14 cellular contexts compared by ENCODE assay signal in genomic region chr13:50026788-50027473, GRCh38. TPM values are rescaled to one million over a fixed set of nuclear protein-coding genes. Genes with fewer than 3 reads are reported as not detected.
A peak's percentile ranks its signal among the peaks of the same experiment; 100 is the strongest.
DNase-seq lines count a peak whose midpoint lies in the region; ATAC-seq lines count a peak whose summit lies in the region.
"Had no signal": no experiment of that assay in that cellular context is flagged by ENCODE, and none has a peak within 500 bp of the region (broad histone marks: within the 10 kb centered on the region; RNA-seq: fewer than 3 reads in every experiment).

No MANE protein-coding gene starts in this region.

- no peak overlapping the region for H3K4me3 Mint-ChIP-seq in central memory CD8-positive, alpha-beta T cell

- DNase-seq in central memory CD8-positive, alpha-beta T cell (ENCODE audit: low spot score in 2 of 2) = no peak
- DNase-seq in KBM-7 (no peak), SJCRH30 (no peak), medulla oblongata (ENCODE audit: extremely low spot score) (no peak), globus pallidus (ENCODE audit: low spot score) (no peak)
- DNase-seq: activated effector memory CD4-positive, alpha-beta T cell treated with anti-CD3 and anti-CD28 coated beads, Interleukin-2, amount 50 U/mL, for 16 hours; Calu3; effector CD8-positive, alpha-beta T cell; NCI-H2171 treated with DMSO at 0.1 percent for 48 hours had no signal

- H3K36me3 ChIP-seq in SJCRH30 = peaks cover 19% of the 10 kb centered on the region

- no peaks in the 10 kb centered on the region for H3K9me3 ChIP-seq in SJCRH30 (replicated peaks)

- ATAC-seq in GM18508 (IDR thresholded peaks at IDR 0.05; ENCODE audit: insufficient read depth, unreplicated experiment) (peak; percentile 95), GM21423 (IDR thresholded peaks at IDR 0.05; ENCODE audit: unreplicated experiment) (peak; percentile 99), HG03103 (IDR thresholded peaks at IDR 0.05; ENCODE audit: low read depth, unreplicated experiment) (peak; percentile 100)
- no peak for ATAC-seq in central memory CD8-positive, alpha-beta T cell (replicated peaks; ENCODE audit: extremely low read depth, poor library complexity, severe bottlenecking)

- H3K27ac Mint-ChIP-seq in central memory CD8-positive, alpha-beta T cell (ENCODE audit: low read depth) = peak overlapping the region; percentile 45
- H3K27ac Mint-ChIP-seq: progenitor cell of endocrine pancreas had no signal

- H3K4me1 Mint-ChIP-seq in central memory CD8-positive, alpha-beta T cell = no peaks in the 10 kb centered on the region

- in situ Hi-C loops in KBM-7 (cut with MboI; ENCODE audit: low pct_unique_long_range_greater_than_20kb, low sequenced_read_pairs) = no loop called here

- no peaks in the 10 kb centered on the region for H3K4me1 ChIP-seq in SJCRH30

- no peaks in the 10 kb centered on the region for H3K9me3 Mint-ChIP-seq in central memory CD8-positive, alpha-beta T cell

- peaks cover 10% of the 10 kb centered on the region for H3K36me3 Mint-ChIP-seq in central memory CD8-positive, alpha-beta T cell (ENCODE audit: insufficient read depth)

- H3K27me3 Mint-ChIP-seq in central memory CD8-positive, alpha-beta T cell = no peaks in the 10 kb centered on the region
- H3K27me3 Mint-ChIP-seq: progenitor cell of endocrine pancreas had no signal

- no peak overlapping the region for H3K4me3 ChIP-seq in SJCRH30

- H3K27me3 ChIP-seq in SJCRH30 = no peaks in the 10 kb centered on the region

- H3K27ac ChIP-seq in SJCRH30 = no peak overlapping the region

RNA-seq across cellular contexts. Expression of gene KCNRG, which starts 11.7 kb away (rescaled TPM):
- 0.53 and 0.61 TPM in 2 replicates for total RNA-seq in SJCRH30 (2014; rRNA removed; shearing (Covaris generic))
- total RNA-seq: Calu3; T-helper 1 cell treated with Interleukin-12 subunit alpha and Interleukin-12 subunit beta and Interleukin-4 antibody, amounts not matched to agents 30 ng/mL and 1 ng/mL, for 36 hours had no signal

RNA-seq across cellular contexts. Expression of gene TRIM13, which starts 30.1 kb away (rescaled TPM):
- total RNA-seq in SJCRH30 (2014; rRNA removed; shearing (Covaris generic)) = 11.4 and 11.6 TPM in 2 replicates
